In genomic region chr6:126064994-126065401, GRCh38 we compare ENCODE assay signal across 1 cellular context.
TF ChIP-seq lines count a peak whose summit lies in the region.

No MANE protein-coding gene starts in this region.

TF ChIP-seq in K562, 482 proteins besides CTCF, POLR2A, EP300 and RAD21 (continued from another document):
- TF ChIP-seq CHD7 (IDR thresholded peaks at IDR 0.05; ENCODE audit: low read depth, low read length) = no peak
- peak; percentile 26; the same call in 1 of the 2 replicates for TF ChIP-seq PKNOX1 (IDR thresholded peaks at IDR 0.05)
- no peak for TF ChIP-seq ZBTB34 (CRISPR knock-in tag; IDR thresholded peaks at IDR 0.05)
- TF ChIP-seq DPF2 (IDR thresholded peaks at IDR 0.05) = peak; percentile 70
- TF ChIP-seq TFE3 (CRISPR knock-in tag; IDR thresholded peaks at IDR 0.05) = peak; percentile 48
- TF ChIP-seq SMARCE1 (IDR thresholded peaks at IDR 0.05) = 0 out of 2 replicates have a peak, but pooled peaks have one; percentile 50
- peak; percentile 52 for TF ChIP-seq MAFG (tag; conservative IDR thresholded peaks at IDR 0.05)
- no peak for TF ChIP-seq ZNF232 (CRISPR knock-in tag; IDR thresholded peaks at IDR 0.05)
- 0 out of 2 replicates have a peak, but pooled peaks have one; percentile 25 for TF ChIP-seq NBN (IDR thresholded peaks at IDR 0.05; ENCODE audit: low read depth)
- 0 out of 2 replicates have a peak, but pooled peaks have one; percentile 38 for TF ChIP-seq TARDBP (IDR thresholded peaks at IDR 0.05)
- no peak for TF ChIP-seq PATZ1 (CRISPR knock-in tag; IDR thresholded peaks at IDR 0.05; ENCODE audit: borderline replicate concordance)
- peak; percentile 84 for TF ChIP-seq RAD51 (IDR thresholded peaks at IDR 0.05; ENCODE audit: borderline replicate concordance, low read depth)
- TF ChIP-seq ZNF699 (CRISPR knock-in tag; IDR thresholded peaks at IDR 0.05; ENCODE audit: insufficient replicate concordance) = no peak
- TF ChIP-seq ZNF316 (IDR thresholded peaks at IDR 0.05) = peak; percentile 35; the same call in 1 of the 2 replicates
- no peak for TF ChIP-seq NELFE (IDR thresholded peaks at IDR 0.05; ENCODE audit: insufficient read depth, insufficient read length)
- 0 out of 2 replicates have a peak, but pooled peaks have one; percentile 12 for TF ChIP-seq MTA2 (IDR thresholded peaks at IDR 0.05; ENCODE audit: low read depth)
- no peak for TF ChIP-seq GTF3C2 (IDR thresholded peaks at IDR 0.05; ENCODE audit: borderline replicate concordance, extremely low read depth, insufficient read length)
- TF ChIP-seq ARID1B (IDR thresholded peaks at IDR 0.05) = peak; percentile 63
- peak; percentile 79 for TF ChIP-seq USF1 (CRISPR knock-in tag; IDR thresholded peaks at IDR 0.05)
- TF ChIP-seq USF2 (CRISPR knock-in tag; IDR thresholded peaks at IDR 0.05) = peak; percentile 87
- TF ChIP-seq JUND (IDR thresholded peaks at IDR 0.05; ENCODE audit: borderline replicate concordance, low read depth, low read length) = no peak; the same call in 1 of the 2 replicates
- TF ChIP-seq JUND (tag; IDR thresholded peaks at IDR 0.05; ENCODE audit: borderline replicate concordance, low read depth, low read length) = peak; percentile 60; the same call in 2 of the 3 replicates
- TF ChIP-seq PTTG1 (tag; IDR thresholded peaks at IDR 0.05; ENCODE audit: low read depth) = 0 out of 2 replicates have a peak, but pooled peaks have one; percentile 24
